Comparison of ENCODE assay signal across 8 cellular contexts in genomic region chr17:60678118-60678444, GRCh38. TPM values are rescaled to one million over a fixed set of nuclear protein-coding genes. Genes with fewer than 3 reads are reported as not detected.
DNase-seq lines count a peak whose midpoint lies in the region; ATAC-seq, FAIRE-seq and TF ChIP-seq lines count a peak whose summit lies in the region.

No MANE protein-coding gene starts in this region.

- H3K27ac ChIP-seq in OCI-LY3 (ENCODE audit: low read length), result no peak overlapping the region
- H3K27ac ChIP-seq in pancreas, result peak overlapping the region; percentile 71 to 91 (median 78)

- FAIRE-seq in pancreas (lab: Jason Lieb, UNC), result no peak

- H3K9ac ChIP-seq in OCI-LY3 (ENCODE audit: low read length), result peak overlapping the region; percentile 70

- WGBS in pancreas, 2 donors, result 0 to 1% methylated on average over 6 of the region's 6 CpGs

- DNase-seq in GM10248 (ENCODE audit: extremely low spot score) (peak; percentile 16), epithelial cell of esophagus (ENCODE audit: low read depth) (no peak), pancreas (no peak), SW 1271 (lab: John Stamatoyannopoulos, UW) (no peak)
- DNase-seq in effector CD4-positive, alpha-beta T cell, result no peak
- no peak for DNase-seq in NK-92 treated with Interleukin-12 subunit alpha and Interleukin-12 subunit beta, amount 100 ng/mL, for 24 hours (lab: John Stamatoyannopoulos, UW)

- no peaks in the 10 kb centered on the region; the same call in 1 of the 2 replicates for H3K27me3 ChIP-seq in OCI-LY3 (ENCODE audit: low read depth, low read length)
- no peaks in the 10 kb centered on the region for H3K27me3 ChIP-seq in pancreas

- H2AFZ ChIP-seq in OCI-LY3 (ENCODE audit: low read depth, low read length), result peak overlapping the region; percentile 98

- TF ChIP-seq CTCF in GM10248 (IDR thresholded peaks at IDR 0.05; ENCODE audit: control extremely low read depth, extremely low read depth, low read depth, missing control alignments) (no peak), OCI-LY3 (IDR thresholded peaks at IDR 0.05; ENCODE audit: low read depth, low read length) (no peak), epithelial cell of esophagus (IDR thresholded peaks at IDR 0.05; ENCODE audit: insufficient read depth, low read depth, low read length, missing control alignments) (no peak), pancreas (IDR thresholded peaks at IDR 0.05) (no peak)

- peaks cover 6% of the 10 kb centered on the region for H3K4me1 ChIP-seq in OCI-LY3 (ENCODE audit: low read length)
- peaks cover 0 to 9% (median 7%) of the 10 kb centered on the region in 3 donors for H3K4me1 ChIP-seq in pancreas

- H3K9me3 ChIP-seq in OCI-LY3 (ENCODE audit: insufficient read depth, low read length) (no peaks in the 10 kb centered on the region), pancreas (no peaks in the 10 kb centered on the region)

- peak overlapping the region; percentile 94 for H3K4me2 ChIP-seq in OCI-LY3 (ENCODE audit: low read length)

- H3K79me2 ChIP-seq in OCI-LY3 (ENCODE audit: low read length), result no peaks in the 10 kb centered on the region

- CTCF ChIA-PET in GM10248 (lab: Yijun Ruan, JAX), result interaction anchor here (1.2 to 1.9 kb wide), 2 partner anchors 38 to 40 kb away, joined by 3 to 9 read pairs; no protein-coding TSS in a partner anchor

- H3K4me3 ChIP-seq in OCI-LY3 (ENCODE audit: low read length) (peak overlapping the region; percentile 82), epithelial cell of esophagus (ENCODE audit: low read length) (peak overlapping the region; percentile 56), pancreas (peak overlapping the region; percentile 54 to 67 (median 60))

- intact Hi-C loops in pancreas (cut with DNase I), result no loop called here

- H4K20me1 ChIP-seq in OCI-LY3 (ENCODE audit: insufficient read depth, low read length), result no peaks in the 10 kb centered on the region

- H3K36me3 ChIP-seq in OCI-LY3 (replicated peaks; ENCODE audit: low read depth, low read length), result no peaks in the 10 kb centered on the region
- H3K36me3 ChIP-seq in pancreas, result no peaks in the 10 kb centered on the region

- POLR2A ChIA-PET in GM10248 (lab: Yijun Ruan, JAX), result interaction anchor here (0.6 kb wide), 1 partner anchor 800 kb away, joined by 3 read pairs; no protein-coding TSS in a partner anchor

- peak in 3 of 4 donors; percentile 1 to 4 (median 3) for ATAC-seq in pancreas
- no peak for ATAC-seq in GM21390 (IDR thresholded peaks at IDR 0.05; ENCODE audit: unreplicated experiment)

RNA-seq across cellular contexts. Expression of gene BCAS3, which starts 0.4 kb away (rescaled TPM):
- total RNA-seq in pancreas, result 10 to 100 TPM; 11.1 to 27.7 (median 13.5) TPM
- 1 to 10 TPM; 4.6 to 5.2 TPM for polyA plus RNA-seq in pancreas
